31 cellular contexts compared by ENCODE assay signal in genomic region chr18:78779996-78780718, GRCh38.
"Had no signal": no experiment of that assay in that cellular context is flagged by ENCODE, and none has a peak within 500 bp of the region (broad histone marks: within the 10 kb centered on the region; RNA-seq: fewer than 3 reads in every experiment).

No MANE protein-coding gene starts in this region.

- H3K4me3 ChIP-seq: ascending aorta, left lung, lower lobe of right lung, prostate gland, smooth muscle cell, tibial nerve, uterus had no signal

- H3K4me1 Mint-ChIP-seq: activated CD4-positive, alpha-beta memory T cell treated with anti-CD3 and anti-CD28 coated beads, Interleukin-2, amount 10 ng/mL, durations not matched to agents 7 days and 5 days; activated CD4-positive, alpha-beta T cell treated with anti-CD3 and anti-CD28 coated beads, Interleukin-2, amount 10 ng/mL, durations not matched to agents 7 days and 5 days; activated T-helper 17 cell treated with anti-CD3 and anti-CD28 coated beads, Interleukin-2, amount 50 U/mL, for 72 hours; endodermal cell; natural killer cell; stimulated activated naive B cell treated with anti-CD40 and anti-IgM and Interleukin-4, amounts not matched to agents 10 μg/mL and 1 μg/mL and 100 μg/mL, for 72 hours; T-helper 17 cell; WTC11 had no signal

- DNase-seq: activated CD4-positive, alpha-beta memory T cell treated with anti-CD3 and anti-CD28 coated beads, Interleukin-2, amount 10 ng/mL, durations not matched to agents 7 days and 5 days; activated CD4-positive, alpha-beta T cell treated with anti-CD3 and anti-CD28 coated beads for 1 hour; activated CD4-positive, alpha-beta T cell treated with anti-CD3 and anti-CD28 coated beads, Interleukin-2, amount 10 ng/mL, durations not matched to agents 7 days and 5 days; activated CD8-positive, alpha-beta memory T cell treated with anti-CD3 and anti-CD28 coated beads, Interleukin-2, amount 50 U/mL, for 48 hours; activated naive CD4-positive, alpha-beta T cell; activated T-cell treated with anti-CD3 and anti-CD28 coated beads, Interleukin-2, amount 50 U/mL, for 24 hours; brain microvascular endothelial cell; caudate nucleus; foreskin fibroblast; hippocampal formation; lower lobe of right lung; mesenchymal stem cell; natural killer cell; retina; stimulated activated CD4-positive, alpha-beta T cell treated with anti-CD3 and anti-CD28 coated beads, Interleukin-15, amount 100 ng/mL, for 24 hours; stimulated activated CD4-positive, alpha-beta T cell treated with anti-CD3 and anti-CD28 coated beads, Interleukin-2, amount 100 ng/mL, for 24 hours; stimulated activated naive B cell treated with anti-CD40 and anti-IgM and Interleukin-4, amounts not matched to agents 10 μg/mL and 1 μg/mL and 100 μg/mL, for 72 hours; T-helper 17 cell; T1000; uterus had no signal

- H3K4me3 Mint-ChIP-seq: activated CD4-positive, alpha-beta memory T cell treated with anti-CD3 and anti-CD28 coated beads, Interleukin-2, amount 10 ng/mL, durations not matched to agents 7 days and 5 days; activated CD4-positive, alpha-beta T cell treated with anti-CD3 and anti-CD28 coated beads, Interleukin-2, amount 10 ng/mL, durations not matched to agents 7 days and 5 days; activated naive CD8-positive, alpha-beta T cell; activated T-cell treated with anti-CD3 and anti-CD28 coated beads, Interleukin-2, amount 50 U/mL, for 24 hours; activated T-helper 17 cell treated with anti-CD3 and anti-CD28 coated beads, Interleukin-2, amount 50 U/mL, for 72 hours; dendritic cell treated with granulocyte-macrophage colony-stimulating factor and Interleukin-4, amounts not matched to agents 40 ng/mL and 50 ng/mL, for 4 days; endodermal cell; natural killer cell; stimulated activated naive B cell treated with anti-CD40 and anti-IgM and Interleukin-4, amounts not matched to agents 10 μg/mL and 1 μg/mL and 100 μg/mL, for 72 hours; T-helper 17 cell; WTC11 had no signal

- H3K9me3 Mint-ChIP-seq: activated CD4-positive, alpha-beta memory T cell treated with anti-CD3 and anti-CD28 coated beads, Interleukin-2, amount 10 ng/mL, durations not matched to agents 7 days and 5 days; activated CD4-positive, alpha-beta T cell treated with anti-CD3 and anti-CD28 coated beads, Interleukin-2, amount 10 ng/mL, durations not matched to agents 7 days and 5 days; activated T-cell treated with anti-CD3 and anti-CD28 coated beads, Interleukin-2, amount 50 U/mL, for 24 hours; activated T-helper 17 cell treated with anti-CD3 and anti-CD28 coated beads, Interleukin-2, amount 50 U/mL, for 72 hours; dendritic cell treated with granulocyte-macrophage colony-stimulating factor and Interleukin-4, amounts not matched to agents 40 ng/mL and 50 ng/mL, for 4 days; endodermal cell; natural killer cell; stimulated activated naive B cell treated with anti-CD40 and anti-IgM and Interleukin-4, amounts not matched to agents 10 μg/mL and 1 μg/mL and 100 μg/mL, for 72 hours had no signal

- H3K27me3 Mint-ChIP-seq: activated CD4-positive, alpha-beta memory T cell treated with anti-CD3 and anti-CD28 coated beads, Interleukin-2, amount 10 ng/mL, durations not matched to agents 7 days and 5 days; activated CD4-positive, alpha-beta T cell treated with anti-CD3 and anti-CD28 coated beads, Interleukin-2, amount 10 ng/mL, durations not matched to agents 7 days and 5 days; activated naive CD8-positive, alpha-beta T cell; activated T-cell treated with anti-CD3 and anti-CD28 coated beads, Interleukin-2, amount 50 U/mL, for 24 hours; activated T-helper 17 cell treated with anti-CD3 and anti-CD28 coated beads, Interleukin-2, amount 50 U/mL, for 72 hours; dendritic cell treated with granulocyte-macrophage colony-stimulating factor and Interleukin-4, amounts not matched to agents 40 ng/mL and 50 ng/mL, for 4 days; stimulated activated naive B cell treated with anti-CD40 and anti-IgM and Interleukin-4, amounts not matched to agents 10 μg/mL and 1 μg/mL and 100 μg/mL, for 72 hours; T-helper 17 cell had no signal

- H3K4me1 ChIP-seq: ascending aorta, left lung, lower lobe of right lung, prostate gland, tibial nerve, uterus had no signal

- H3K36me3 ChIP-seq: ascending aorta, brain microvascular endothelial cell, left lung, lower lobe of right lung, prostate gland, tibial nerve, uterus had no signal

- H3K4me2 ChIP-seq: smooth muscle cell had no signal

- H3K27me3 ChIP-seq: ascending aorta, brain microvascular endothelial cell, tibial nerve, uterus had no signal

- H3K27ac Mint-ChIP-seq: activated CD4-positive, alpha-beta memory T cell treated with anti-CD3 and anti-CD28 coated beads, Interleukin-2, amount 10 ng/mL, durations not matched to agents 7 days and 5 days; activated CD4-positive, alpha-beta T cell treated with anti-CD3 and anti-CD28 coated beads, Interleukin-2, amount 10 ng/mL, durations not matched to agents 7 days and 5 days; activated naive CD8-positive, alpha-beta T cell; activated T-cell treated with anti-CD3 and anti-CD28 coated beads, Interleukin-2, amount 50 U/mL, for 24 hours; activated T-helper 17 cell treated with anti-CD3 and anti-CD28 coated beads, Interleukin-2, amount 50 U/mL, for 72 hours; dendritic cell treated with granulocyte-macrophage colony-stimulating factor and Interleukin-4, amounts not matched to agents 40 ng/mL and 50 ng/mL, for 4 days; endodermal cell; natural killer cell; stimulated activated naive B cell treated with anti-CD40 and anti-IgM and Interleukin-4, amounts not matched to agents 10 μg/mL and 1 μg/mL and 100 μg/mL, for 72 hours; T-helper 17 cell; WTC11 had no signal

- ATAC-seq: activated T-helper 17 cell treated with anti-CD3 and anti-CD28 coated beads, Interleukin-2, amount 50 U/mL, for 72 hours; esophagus mucosa; left lung; lower lobe of right lung; natural killer cell; stimulated activated naive B cell treated with anti-CD40 and anti-IgM and Interleukin-4, amounts not matched to agents 10 μg/mL and 1 μg/mL and 100 μg/mL, for 72 hours; T-helper 17 cell; WTC11 had no signal

- H3K9me3 ChIP-seq: ascending aorta, left lung, lower lobe of right lung, prostate gland, tibial nerve, uterus had no signal

- H3K27ac ChIP-seq: ascending aorta, brain microvascular endothelial cell, left lung, lower lobe of right lung, prostate gland, tibial nerve, uterus had no signal

- H3K36me3 Mint-ChIP-seq: activated naive CD8-positive, alpha-beta T cell; natural killer cell; stimulated activated naive B cell treated with anti-CD40 and anti-IgM and Interleukin-4, amounts not matched to agents 10 μg/mL and 1 μg/mL and 100 μg/mL, for 72 hours had no signal
